21 cellular contexts compared by ENCODE assay signal in the genomic region with DNA sequence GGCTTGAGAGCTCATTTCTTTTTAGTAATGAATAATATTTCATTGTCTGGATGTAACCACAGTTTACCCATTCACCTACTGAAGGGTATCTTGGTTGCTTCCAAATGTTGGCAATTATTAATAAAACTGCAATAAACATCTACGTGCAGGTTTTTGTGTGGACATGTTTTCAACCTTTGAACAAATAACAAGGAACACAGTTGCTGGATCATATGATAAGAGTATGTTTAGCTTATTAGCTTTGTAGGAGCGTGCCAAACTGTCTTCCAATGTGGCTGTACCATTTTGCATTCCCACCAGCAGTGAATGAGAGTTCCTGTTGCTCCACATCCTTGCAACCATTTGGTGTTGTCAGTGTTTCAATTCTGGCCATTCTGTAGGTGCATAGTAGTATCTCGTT. TPM values are rescaled to one million over a fixed set of nuclear protein-coding genes. Genes with fewer than 3 reads are reported as not detected.
A peak's percentile ranks its signal among the peaks of the same experiment; 100 is the strongest.
DNase-seq lines count a peak whose midpoint lies in the region; ATAC-seq and TF ChIP-seq lines count a peak whose summit lies in the region.
"Had no signal": no experiment of that assay in that cellular context is flagged by ENCODE, and none has a peak within 500 bp of the region (broad histone marks: within the 10 kb centered on the region; RNA-seq: fewer than 3 reads in every experiment).

No MANE protein-coding gene starts in this region.

- no peaks in the 10 kb centered on the region for H3K27me3 Mint-ChIP-seq in effector memory CD8-positive, alpha-beta T cell
- no peaks in the 10 kb centered on the region for H3K27me3 Mint-ChIP-seq in activated naive CD8-positive, alpha-beta T cell treated with anti-CD3 and anti-CD28 coated beads for 36 hours
- H3K27me3 Mint-ChIP-seq: CD4-positive, alpha-beta T cell had no signal

- H3K27me3 ChIP-seq in transverse colon: no peaks in the 10 kb centered on the region
- H3K27me3 ChIP-seq: BE2C, BLaER1 had no signal

- H3K9me3 ChIP-seq in transverse colon: no peaks in the 10 kb centered on the region
- H3K9me3 ChIP-seq: BE2C, BLaER1, Caco-2 had no signal

- H3K4me3 Mint-ChIP-seq in effector memory CD8-positive, alpha-beta T cell: no peak overlapping the region
- no peak overlapping the region for H3K4me3 Mint-ChIP-seq in activated naive CD8-positive, alpha-beta T cell treated with anti-CD3 and anti-CD28 coated beads for 36 hours
- H3K4me3 Mint-ChIP-seq: CD4-positive, alpha-beta T cell; CD8-positive, alpha-beta T cell had no signal

- 78 to 83% methylated on average over 3 of the region's 3 CpGs for WGBS in transverse colon (ENCODE audit: low coverage in 1 of 2), 2 donors

- H3K9me3 Mint-ChIP-seq in effector memory CD8-positive, alpha-beta T cell: no peaks in the 10 kb centered on the region
- no peaks in the 10 kb centered on the region for H3K9me3 Mint-ChIP-seq in activated naive CD8-positive, alpha-beta T cell treated with anti-CD3 and anti-CD28 coated beads for 36 hours
- H3K9me3 Mint-ChIP-seq: CD8-positive, alpha-beta T cell had no signal

- H3K4me3 ChIP-seq in LNCaP clone FGC (ENCODE audit: low read depth, low read length) (no peak overlapping the region), transverse colon (no peak overlapping the region)
- H3K4me3 ChIP-seq: BLaER1, GM12878 had no signal

- H3K4me1 ChIP-seq in transverse colon: peaks cover 0 to 2% (median 0%) of the 10 kb centered on the region in 4 donors
- H3K4me1 ChIP-seq: BE2C, BLaER1, Caco-2 had no signal

- H3K27ac Mint-ChIP-seq in effector memory CD8-positive, alpha-beta T cell: peak overlapping the region; percentile 23 to 62
- H3K27ac Mint-ChIP-seq in activated naive CD8-positive, alpha-beta T cell treated with anti-CD3 and anti-CD28 coated beads for 36 hours: no peak overlapping the region
- H3K27ac Mint-ChIP-seq: CD4-positive, alpha-beta T cell; CD8-positive, alpha-beta T cell had no signal

- peaks cover 54% of the 10 kb centered on the region for H3K36me3 Mint-ChIP-seq in effector memory CD8-positive, alpha-beta T cell (ENCODE audit: insufficient read depth)
- peaks cover 34% of the 10 kb centered on the region for H3K36me3 Mint-ChIP-seq in activated naive CD8-positive, alpha-beta T cell treated with anti-CD3 and anti-CD28 coated beads for 36 hours

- in situ Hi-C loops in transverse colon (cut with MboI; ENCODE audit: low pct_ligation_motif_present in 1 of 4, low pct_unique_long_range_greater_than_20kb in 1 of 4, low sequenced_read_pairs in 3 of 4): no loop called here

- ATAC-seq in effector memory CD8-positive, alpha-beta T cell (replicated peaks): no peak
- ATAC-seq in GM18517 (IDR thresholded peaks at IDR 0.05; ENCODE audit: unreplicated experiment): no peak
- ATAC-seq: CD8-positive, alpha-beta T cell; GM12878 had no signal

- intact Hi-C loops in transverse colon (cut with DNase I; ENCODE audit: low total_unique reads): no loop called here

- no peak for TF ChIP-seq POLR2A in transverse colon (IDR thresholded peaks at IDR 0.05)

- H3K4me1 Mint-ChIP-seq in effector memory CD8-positive, alpha-beta T cell (ENCODE audit: low read depth in 2 of 2): peaks cover 0 to 4% of the 10 kb centered on the region in 2 donors
- H3K4me1 Mint-ChIP-seq in activated naive CD8-positive, alpha-beta T cell treated with anti-CD3 and anti-CD28 coated beads for 36 hours: peaks cover 3% of the 10 kb centered on the region

- TF ChIP-seq EP300 in transverse colon (IDR thresholded peaks at IDR 0.05; ENCODE audit: low read depth): no peak

- no peak for TF ChIP-seq CTCF in C4-2B (conservative IDR thresholded peaks at IDR 0.05)
- TF ChIP-seq CTCF in LNCaP clone FGC (IDR thresholded peaks at IDR 0.05; ENCODE audit: control insufficient read depth, extremely low read depth, insufficient read depth): no peak
- TF ChIP-seq CTCF in VCaP (conservative IDR thresholded peaks at IDR 0.05): no peak
- TF ChIP-seq CTCF in transverse colon (IDR thresholded peaks at IDR 0.05): no peak

- H3K36me3 ChIP-seq in transverse colon: peaks cover 0 to 11% (median 0%) of the 10 kb centered on the region in 4 donors
- H3K36me3 ChIP-seq: BE2C had no signal

- H3K27ac ChIP-seq in C4-2B (peak overlapping the region; percentile 82), VCaP (peak overlapping the region; percentile 50), transverse colon (no peak overlapping the region)
- H3K27ac ChIP-seq: BLaER1 had no signal

- peak; percentile 93 for DNase-seq in LNCaP clone FGC (ENCODE audit: low read depth)
- no peak for DNase-seq in effector memory CD8-positive, alpha-beta T cell
- no peak for DNase-seq in activated naive CD8-positive, alpha-beta T cell treated with anti-CD3 and anti-CD28 coated beads for 36 hours
- DNase-seq in DMS79 (lab: John Stamatoyannopoulos, UW): no peak
- no peak for DNase-seq in transverse colon
- DNase-seq: 8988T; ACHN; BE2C; C1 segment of cervical spinal cord; Caco-2; Calu3; CD4-positive, alpha-beta T cell; CD8-positive, alpha-beta T cell; DND-41; EL; GDM1 had no signal

RNA-seq across cellular contexts. Expression of a gene that starts 49.0 kb away (rescaled TPM):
- 10 to 100 TPM; 16.2 to 16.8 TPM for total RNA-seq in activated naive CD8-positive, alpha-beta T cell treated with anti-CD3 and anti-CD28 coated beads for 36 hours
- total RNA-seq in transverse colon: 10 to 100 TPM in 2 of 4 donors, 1 to 10 TPM in 2; 4.1 to 15.5 (median 10.9) TPM

Comparison
In these comparisons a context has a peak if more than half of its experiments do, and no peak if none do; other contexts are left out.
1. H3K27ac ChIP-seq: peak in C4-2B (single experiment) and VCaP (single experiment); none in transverse colon (0 of 4).